8 cellular contexts compared by ENCODE assay signal in the genomic region with DNA sequence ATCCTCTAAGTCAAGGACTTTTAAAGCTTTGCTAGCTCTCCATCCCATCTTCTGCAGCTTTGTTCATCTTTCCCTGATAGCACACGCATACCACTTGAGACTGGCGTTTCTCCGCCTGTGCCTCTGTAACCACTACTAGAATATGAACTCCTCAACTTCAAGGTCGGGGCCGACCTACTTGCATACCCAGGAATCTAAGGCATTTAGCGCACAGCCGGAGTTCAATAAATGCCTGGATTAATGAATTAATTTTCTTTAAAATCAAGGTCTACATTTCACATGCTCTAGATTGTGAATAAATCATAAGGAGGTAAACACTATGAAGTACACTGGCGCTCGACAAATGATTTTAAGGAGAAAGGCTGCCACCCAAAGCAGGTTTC.
DNase-seq lines count a peak whose midpoint lies in the region; ATAC-seq and TF ChIP-seq lines count a peak whose summit lies in the region.

No MANE protein-coding gene starts in this region.

- no peak for TF ChIP-seq CTCF in H9 (conservative IDR thresholded peaks at IDR 0.05)
- no peak for TF ChIP-seq CTCF in foreskin fibroblast (IDR thresholded peaks at IDR 0.05; ENCODE audit: low read depth, low read length)

- peak overlapping the region; percentile 67 for H3K4me2 ChIP-seq in H9 (ENCODE audit: insufficient read depth, insufficient read length, low read length)

- H3K56ac ChIP-seq in H9 (ENCODE audit: insufficient read length, low read depth, low read length) = no peak overlapping the region

- H3T11ph ChIP-seq in H9 (ENCODE audit: low read length) = no peak overlapping the region

- no peaks in the 10 kb centered on the region; the same call in 1 of the 2 replicates for H3K27me3 ChIP-seq in H9 (ENCODE audit: insufficient read depth, low read length)

- no peak overlapping the region for H2BK5ac ChIP-seq in H9 (ENCODE audit: insufficient read length, low read length)

- H3K23ac ChIP-seq in H9 (ENCODE audit: insufficient read length, low read depth, low read length) = no peak overlapping the region

- H3K14ac ChIP-seq in H9 (ENCODE audit: insufficient read depth, low read length) = no peak overlapping the region

- H4K20me1 ChIP-seq in H9 (ENCODE audit: control insufficient read depth, insufficient read depth, insufficient read length) = no peaks in the 10 kb centered on the region

- no peaks in the 10 kb centered on the region for H3K9me3 Mint-ChIP-seq in H9

- H3K27me3 Mint-ChIP-seq in H9 (ENCODE audit: low read depth) = peaks cover 18% of the 10 kb centered on the region

- no peak overlapping the region for H2BK15ac ChIP-seq in H9 (ENCODE audit: low read depth, low read length)

- no peak overlapping the region for H3K9ac ChIP-seq in H9 (ENCODE audit: extremely low read depth, insufficient read length, low read length)

- no peaks in the 10 kb centered on the region for H3K36me3 Mint-ChIP-seq in H9 (ENCODE audit: insufficient read depth in 1 of 3, low read depth in 3 of 3)

- no peak overlapping the region for H2AK5ac ChIP-seq in H9 (ENCODE audit: insufficient read length, low read length)

- no peak overlapping the region for H3K18ac ChIP-seq in H9 (ENCODE audit: insufficient read length, low read depth, low read length)

- peak overlapping the region in 1 of 3 experiments; percentile 14; a peak in 1 of 7 replicates for H3K27ac Mint-ChIP-seq in H9

- no peaks in the 10 kb centered on the region; the same call in 1 of the 2 replicates for H3K4me1 ChIP-seq in H9 (ENCODE audit: insufficient read depth, low read length)

- H3K4me3 ChIP-seq in foreskin fibroblast (ENCODE audit: low read depth in 1 of 2, low read length in 2 of 2) (peak overlapping the region; percentile 37 to 65), skeletal muscle cell (ENCODE audit: low read depth, low read length) (peak overlapping the region; percentile 52)

- H4K5ac ChIP-seq in H9 (ENCODE audit: insufficient read length, low read depth, low read length) = no peak overlapping the region

- no peak overlapping the region for H2BK120ac ChIP-seq in H9 (ENCODE audit: low read depth, low read length, poor library complexity, severe bottlenecking)

- no peak overlapping the region for H3K27ac ChIP-seq in H9 (ENCODE audit: insufficient read length, low read depth, low read length)

- no peaks in the 10 kb centered on the region for H3K9me3 ChIP-seq in H9 (ENCODE audit: control insufficient read depth, low read depth, low read length)

- H3K4me3 Mint-ChIP-seq in H9 = peak overlapping the region; percentile 51 to 71

- ATAC-seq in activated CD4-positive, CD25-positive, alpha-beta regulatory T cell treated with anti-CD3 and anti-CD28 coated beads, Interleukin-2, amount 50 U/mL, for 24 hours = no peak
- ATAC-seq in GM18858 (IDR thresholded peaks at IDR 0.05; ENCODE audit: unreplicated experiment) (no peak), GM21576 (IDR thresholded peaks at IDR 0.05; ENCODE audit: unreplicated experiment) (no peak)

- H3K79me1 ChIP-seq in H9 (ENCODE audit: insufficient read depth, low read depth, low read length, poor library complexity, severe bottlenecking) = no peaks in the 10 kb centered on the region

- no peak overlapping the region for H2BK20ac ChIP-seq in H9 (ENCODE audit: low read depth, low read length, poor library complexity, severe bottlenecking)

- no peak overlapping the region for H2BK12ac ChIP-seq in H9 (ENCODE audit: insufficient read length, low read depth, low read length)

- no peak overlapping the region for H4K91ac ChIP-seq in H9 (ENCODE audit: insufficient read length, low read depth, low read length)

- no peak overlapping the region for H3K4ac ChIP-seq in H9 (ENCODE audit: low read depth, low read length)

- DNase-seq in H9 (no peak), SW480 (ENCODE audit: low spot score) (peak; percentile 17), foreskin fibroblast (no peak), skeletal muscle cell (ENCODE audit: low read depth) (no peak), NCI-H1092 (lab: John Stamatoyannopoulos, UW) (no peak)

- H3K23me2 ChIP-seq in H9 (ENCODE audit: insufficient read length, low read depth, low read length, poor library complexity, severe bottlenecking) = peaks cover 8% of the 10 kb centered on the region

- H3K4me1 Mint-ChIP-seq in H9 = peaks cover 7 to 14% of the 10 kb centered on the region in 2 experiments

- H3K79me2 ChIP-seq in H9 (ENCODE audit: insufficient read depth, low read length) = no peaks in the 10 kb centered on the region

- WGBS in H9 (ENCODE audit: extremely low coverage, insufficient read length, low lambda C conversion rate) = no CpG with 5 or more reads among the region's 9 CpGs

- H2AFZ ChIP-seq in H9 (ENCODE audit: low read length) = no peak overlapping the region

- H4K8ac ChIP-seq in H9 (replicated peaks; ENCODE audit: insufficient read length, low read depth, low read length) = no peak overlapping the region
